ENCODE assay signal across 1 cellular context in the genomic region with DNA sequence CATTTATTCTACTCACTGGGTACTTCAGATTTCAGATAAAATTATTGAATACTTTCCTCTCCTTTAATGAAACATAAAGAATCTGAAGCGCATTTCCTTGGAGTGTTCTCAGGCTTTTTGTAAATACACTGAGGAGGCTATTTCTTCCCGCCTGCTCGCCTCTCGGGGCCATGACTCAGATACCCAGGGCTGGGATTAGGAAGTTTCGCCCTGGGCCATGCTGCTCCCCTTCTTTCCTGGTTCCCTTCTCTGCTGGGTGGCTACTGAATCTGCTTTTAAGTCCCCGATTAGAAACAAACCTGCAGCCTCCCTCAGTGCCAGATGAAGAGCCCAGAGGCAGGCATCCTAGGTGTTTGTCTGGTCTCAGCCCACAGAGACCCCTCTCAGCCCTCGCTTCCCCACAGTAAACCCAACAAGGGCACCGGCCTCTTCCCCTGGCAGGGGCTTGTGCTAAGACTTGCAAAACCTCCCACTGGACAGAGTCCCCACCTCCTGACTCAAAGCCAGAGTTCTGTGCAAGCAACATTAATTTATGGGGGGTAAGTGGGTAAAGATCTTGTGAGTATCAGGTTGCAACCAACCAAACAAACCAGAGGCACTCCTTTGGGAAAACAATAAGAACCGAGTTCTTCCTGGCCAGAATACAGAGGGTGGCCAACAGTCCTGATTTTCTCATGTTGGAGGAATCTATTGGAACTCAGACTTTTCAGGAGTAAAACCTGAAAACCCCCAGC.
TF ChIP-seq lines count a peak whose summit lies in the region.

No MANE protein-coding gene starts in this region.

TF ChIP-seq in GM23338, 12 proteins besides CTCF, POLR2A, EP300 and RAD21 (continued from another document):
- TF ChIP-seq, protein P1, sequence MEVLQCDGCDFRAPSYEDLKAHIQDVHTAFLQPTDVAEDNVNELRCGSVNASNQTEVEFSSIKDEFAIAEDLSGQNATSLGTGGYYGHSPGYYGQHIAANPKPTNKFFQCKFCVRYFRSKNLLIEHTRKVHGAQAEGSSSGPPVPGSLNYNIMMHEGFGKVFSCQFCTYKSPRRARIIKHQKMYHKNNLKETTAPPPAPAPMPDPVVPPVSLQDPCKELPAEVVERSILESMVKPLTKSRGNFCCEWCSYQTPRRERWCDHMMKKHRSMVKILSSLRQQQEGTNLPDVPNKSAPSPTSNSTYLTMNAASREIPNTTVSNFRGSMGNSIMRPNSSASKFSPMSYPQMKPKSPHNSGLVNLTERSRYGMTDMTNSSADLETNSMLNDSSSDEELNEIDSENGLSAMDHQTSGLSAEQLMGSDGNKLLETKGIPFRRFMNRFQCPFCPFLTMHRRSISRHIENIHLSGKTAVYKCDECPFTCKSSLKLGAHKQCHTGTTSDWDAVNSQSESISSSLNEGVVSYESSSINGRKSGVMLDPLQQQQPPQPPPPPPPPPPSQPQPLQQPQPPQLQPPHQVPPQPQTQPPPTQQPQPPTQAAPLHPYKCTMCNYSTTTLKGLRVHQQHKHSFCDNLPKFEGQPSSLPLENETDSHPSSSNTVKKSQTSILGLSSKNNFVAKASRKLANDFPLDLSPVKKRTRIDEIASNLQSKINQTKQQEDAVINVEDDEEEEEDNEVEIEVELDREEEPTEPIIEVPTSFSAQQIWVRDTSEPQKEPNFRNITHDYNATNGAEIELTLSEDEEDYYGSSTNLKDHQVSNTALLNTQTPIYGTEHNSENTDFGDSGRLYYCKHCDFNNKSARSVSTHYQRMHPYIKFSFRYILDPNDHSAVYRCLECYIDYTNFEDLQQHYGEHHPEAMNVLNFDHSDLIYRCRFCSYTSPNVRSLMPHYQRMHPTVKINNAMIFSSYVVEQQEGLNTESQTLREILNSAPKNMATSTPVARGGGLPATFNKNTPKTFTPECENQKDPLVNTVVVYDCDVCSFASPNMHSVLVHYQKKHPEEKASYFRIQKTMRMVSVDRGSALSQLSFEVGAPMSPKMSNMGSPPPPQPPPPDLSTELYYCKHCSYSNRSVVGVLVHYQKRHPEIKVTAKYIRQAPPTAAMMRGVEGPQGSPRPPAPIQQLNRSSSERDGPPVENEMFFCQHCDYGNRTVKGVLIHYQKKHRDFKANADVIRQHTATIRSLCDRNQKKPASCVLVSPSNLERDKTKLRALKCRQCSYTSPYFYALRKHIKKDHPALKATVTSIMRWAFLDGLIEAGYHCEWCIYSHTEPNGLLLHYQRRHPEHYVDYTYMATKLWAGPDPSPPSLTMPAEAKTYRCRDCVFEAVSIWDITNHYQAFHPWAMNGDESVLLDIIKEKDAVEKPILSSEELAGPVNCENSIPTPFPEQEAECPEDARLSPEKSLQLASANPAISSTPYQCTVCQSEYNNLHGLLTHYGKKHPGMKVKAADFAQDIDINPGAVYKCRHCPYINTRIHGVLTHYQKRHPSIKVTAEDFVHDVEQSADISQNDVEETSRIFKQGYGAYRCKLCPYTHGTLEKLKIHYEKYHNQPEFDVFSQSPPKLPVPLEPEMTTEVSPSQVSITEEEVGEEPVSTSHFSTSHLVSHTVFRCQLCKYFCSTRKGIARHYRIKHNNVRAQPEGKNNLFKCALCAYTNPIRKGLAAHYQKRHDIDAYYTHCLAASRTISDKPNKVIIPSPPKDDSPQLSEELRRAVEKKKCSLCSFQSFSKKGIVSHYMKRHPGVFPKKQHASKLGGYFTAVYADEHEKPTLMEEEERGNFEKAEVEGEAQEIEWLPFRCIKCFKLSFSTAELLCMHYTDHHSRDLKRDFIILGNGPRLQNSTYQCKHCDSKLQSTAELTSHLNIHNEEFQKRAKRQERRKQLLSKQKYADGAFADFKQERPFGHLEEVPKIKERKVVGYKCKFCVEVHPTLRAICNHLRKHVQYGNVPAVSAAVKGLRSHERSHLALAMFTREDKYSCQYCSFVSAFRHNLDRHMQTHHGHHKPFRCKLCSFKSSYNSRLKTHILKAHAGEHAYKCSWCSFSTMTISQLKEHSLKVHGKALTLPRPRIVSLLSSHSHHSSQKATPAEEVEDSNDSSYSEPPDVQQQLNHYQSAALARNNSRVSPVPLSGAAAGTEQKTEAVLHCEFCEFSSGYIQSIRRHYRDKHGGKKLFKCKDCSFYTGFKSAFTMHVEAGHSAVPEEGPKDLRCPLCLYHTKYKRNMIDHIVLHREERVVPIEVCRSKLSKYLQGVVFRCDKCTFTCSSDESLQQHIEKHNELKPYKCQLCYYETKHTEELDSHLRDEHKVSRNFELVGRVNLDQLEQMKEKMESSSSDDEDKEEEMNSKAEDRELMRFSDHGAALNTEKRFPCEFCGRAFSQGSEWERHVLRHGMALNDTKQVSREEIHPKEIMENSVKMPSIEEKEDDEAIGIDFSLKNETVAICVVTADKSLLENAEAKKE (CRISPR knock-in tag; IDR thresholded peaks at IDR 0.05): no peak
- no peak for TF ChIP-seq EZH2phosphoT487 (IDR thresholded peaks at IDR 0.05; ENCODE audit: unreplicated experiment)
